14 cellular contexts compared by ENCODE assay signal in the genomic region with DNA sequence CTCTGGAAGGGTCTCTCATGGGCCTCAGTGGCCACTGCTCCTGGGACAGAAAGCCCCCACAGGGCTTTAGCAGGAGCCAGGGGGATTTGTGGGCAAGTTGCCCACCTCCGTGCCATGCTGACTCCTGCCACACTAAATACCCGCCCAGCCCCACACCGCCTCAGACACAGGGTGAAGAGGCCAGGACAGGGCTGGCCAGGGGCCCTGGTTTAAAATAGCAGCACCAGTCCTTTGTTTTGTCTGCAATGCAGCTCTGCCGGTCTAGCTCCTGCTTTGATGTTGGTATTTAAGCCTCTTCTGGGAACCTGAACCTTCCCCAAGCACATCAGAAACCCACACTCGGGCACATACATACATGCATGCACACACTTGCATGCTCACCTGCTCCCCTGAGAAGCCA.
"Had no signal": no experiment of that assay in that cellular context is flagged by ENCODE, and none has a peak within 500 bp of the region (broad histone marks: within the 10 kb centered on the region; RNA-seq: fewer than 3 reads in every experiment).

No MANE protein-coding gene starts in this region.

- H3K9me3 ChIP-seq: colonic mucosa had no signal

- H3K27ac ChIP-seq: colonic mucosa, WERI-Rb-1 had no signal

- H3K4me3 ChIP-seq: colonic mucosa, lung, smooth muscle cell had no signal

- DNase-seq: activated CD4-positive, alpha-beta T cell treated with anti-CD3 and anti-CD28 coated beads, Interleukin-2, amount 50 U/mL, for 48 hours; activated naive CD4-positive, alpha-beta T cell treated with anti-CD3 and anti-CD28 coated beads, Interleukin-2, amount 10 ng/mL, durations not matched to agents 7 days and 5 days; activated T-cell treated with anti-CD3 and anti-CD28 coated beads, Interleukin-2, amount 50 U/mL, for 1 hour; central memory CD4-positive, alpha-beta T cell; colonic mucosa; foreskin fibroblast; immature natural killer cell; stimulated activated CD4-positive, alpha-beta T cell treated with anti-CD3 and anti-CD28 coated beads, Interleukin-4, amount 100 ng/mL, for 4 hours; stimulated activated CD8-positive, alpha-beta memory T cell treated with anti-CD3 and anti-CD28 coated beads, Interleukin-4, amount 100 ng/mL, for 48 hours; stimulated activated naive CD8-positive, alpha-beta T cell treated with anti-CD3 and anti-CD28 coated beads, Interleukin-15, Interleukin-2, amounts not matched to agents 100 U/mL and 50 U/mL, for 24 hours; T-helper 17 cell; WERI-Rb-1 had no signal

- H3K4me3 Mint-ChIP-seq: activated naive CD4-positive, alpha-beta T cell treated with anti-CD3 and anti-CD28 coated beads, Interleukin-2, amount 10 ng/mL, durations not matched to agents 7 days and 5 days; immature natural killer cell; T-helper 17 cell had no signal

- H3K36me3 ChIP-seq: colonic mucosa, WERI-Rb-1 had no signal

- ATAC-seq: stimulated activated naive CD8-positive, alpha-beta T cell treated with anti-CD3 and anti-CD28 coated beads, Interleukin-15, Interleukin-2, amounts not matched to agents 100 U/mL and 50 U/mL, for 24 hours; T-helper 17 cell had no signal

- H3K4me1 Mint-ChIP-seq: activated naive CD4-positive, alpha-beta T cell treated with anti-CD3 and anti-CD28 coated beads, Interleukin-2, amount 10 ng/mL, durations not matched to agents 7 days and 5 days; immature natural killer cell; T-helper 17 cell had no signal

- H3K4me1 ChIP-seq: colonic mucosa had no signal

- H3K27ac Mint-ChIP-seq: activated naive CD4-positive, alpha-beta T cell treated with anti-CD3 and anti-CD28 coated beads, Interleukin-2, amount 10 ng/mL, durations not matched to agents 7 days and 5 days; T-helper 17 cell had no signal

- H3K27me3 ChIP-seq: colonic mucosa had no signal
